In genomic region chr6:140660295-140660694, GRCh38 we compare ENCODE assay signal across 27 cellular contexts.
DNase-seq lines count a peak whose midpoint lies in the region; ATAC-seq, FAIRE-seq and TF ChIP-seq lines count a peak whose summit lies in the region.
"Had no signal": no experiment of that assay in that cellular context is flagged by ENCODE, and none has a peak within 500 bp of the region (broad histone marks: within the 10 kb centered on the region; RNA-seq: fewer than 3 reads in every experiment).

No MANE protein-coding gene starts in this region.

- H2AFZ ChIP-seq in OCI-LY1 (ENCODE audit: low read length) (peak overlapping the region; percentile 20; the same call in 1 of the 2 replicates), osteoblast (ENCODE audit: low read length) (peak overlapping the region; percentile 38), HepG2 (ENCODE audit: low read length) (no peak overlapping the region)
- H2AFZ ChIP-seq: parathyroid adenoma had no signal

- H3K4me2 ChIP-seq in OCI-LY1 (ENCODE audit: low read length) (peak overlapping the region; percentile 37; the same call in 1 of the 2 replicates), osteoblast (ENCODE audit: insufficient read depth, low read length) (peak overlapping the region; percentile 41), HepG2 (ENCODE audit: low read depth, low read length) (no peak overlapping the region)
- H3K4me2 ChIP-seq: KMS-11 had no signal

- CTCF ChIA-PET in CD8-positive, alpha-beta memory T cell (lab: Charles Lee), result no interaction called here
- CTCF ChIA-PET in HepG2 (lab: Yijun Ruan, JAX; ENCODE audit: low intra/inter-chr PET ratio, low total read pairs), result no interaction called here

- H3K9ac ChIP-seq in OCI-LY1 (ENCODE audit: low read length) (no peak overlapping the region), HepG2 (ENCODE audit: insufficient read depth, low read depth, low read length) (no peak overlapping the region)
- H3K9ac ChIP-seq: KMS-11, parathyroid adenoma had no signal

- in situ Hi-C loops in astrocyte of the spinal cord (cut with HindIII; ENCODE audit: low sequenced_read_pairs), result no loop called here
- in situ Hi-C loops in HepG2 (cut with HindIII; ENCODE audit: extremely low pct_ligation_motif_present, low pct_unique_long_range_greater_than_20kb), result no loop called here

- TF ChIP-seq RAD21 in HepG2 (CRISPR knock-in tag; IDR thresholded peaks at IDR 0.05), result no peak

- H3K9me3 ChIP-seq in OCI-LY1 (ENCODE audit: low read length), result no peaks in the 10 kb centered on the region
- H3K9me3 ChIP-seq in osteoblast (ENCODE audit: low read depth, low read length), result no peaks in the 10 kb centered on the region
- H3K9me3 ChIP-seq in CD8-positive, alpha-beta memory T cell (ENCODE audit: low read length), result no peaks in the 10 kb centered on the region
- peaks cover 5% of the 10 kb centered on the region; the same call in 1 of the 2 replicates for H3K9me3 ChIP-seq in HepG2 (ENCODE audit: low read length)
- H3K9me3 ChIP-seq: breast epithelium, lower lobe of right lung, tibial nerve had no signal

- H3K27ac ChIP-seq in OCI-LY1 (ENCODE audit: low read depth, low read length, poor library complexity, severe bottlenecking), result no peak overlapping the region
- H3K27ac ChIP-seq in osteoblast (ENCODE audit: low read depth, low read length), result peak overlapping the region; percentile 26
- no peak overlapping the region for H3K27ac ChIP-seq in CD8-positive, alpha-beta memory T cell (ENCODE audit: low read depth, low read length)
- no peak overlapping the region for H3K27ac ChIP-seq in HepG2 (ENCODE audit: extremely low read length, insufficient read depth, low read length)
- H3K27ac ChIP-seq: breast epithelium, KMS-11, lower lobe of right lung, parathyroid adenoma, tibial nerve had no signal

- H4K20me1 ChIP-seq in OCI-LY1 (ENCODE audit: insufficient read depth, low read length) (no peaks in the 10 kb centered on the region), osteoblast (ENCODE audit: insufficient read depth, low read length) (no peaks in the 10 kb centered on the region), HepG2 (ENCODE audit: insufficient read depth, low read length) (no peaks in the 10 kb centered on the region)

- TF ChIP-seq POLR2A in HepG2 (IDR thresholded peaks at IDR 0.05; ENCODE audit: insufficient read depth in 1 of 2, low read depth in 2 of 2, low read length in 2 of 2), result no peak

- BruUV-seq in HepG2 (replicated peaks; lab: Mats Ljungman, UMichigan), result no TSS peak

- no peaks in the 10 kb centered on the region for H3K27me3 Mint-ChIP-seq in CD8-positive, alpha-beta memory T cell
- no peaks in the 10 kb centered on the region for H3K27me3 Mint-ChIP-seq in activated naive CD8-positive, alpha-beta T cell treated with anti-CD3 and anti-CD28 coated beads, Interleukin-2, amount 50 U/mL, for 24 hours
- H3K27me3 Mint-ChIP-seq: stimulated activated naive CD8-positive, alpha-beta T cell treated with anti-CD3 and anti-CD28 coated beads, Interleukin-15, amount 100 ng/mL, for 72 hours had no signal

- H3K27me3 ChIP-seq in OCI-LY1 (ENCODE audit: insufficient read depth, low read length) (no peaks in the 10 kb centered on the region), osteoblast (ENCODE audit: insufficient read depth, low read length) (no peaks in the 10 kb centered on the region), HepG2 (ENCODE audit: control insufficient read depth in 1 of 2, insufficient read depth in 2 of 2, low read length in 2 of 2) (no peaks in the 10 kb centered on the region)
- no peaks in the 10 kb centered on the region for H3K27me3 ChIP-seq in CD8-positive, alpha-beta memory T cell (ENCODE audit: insufficient read depth, low read length, poor library complexity, severe bottlenecking)
- H3K27me3 ChIP-seq: breast epithelium, tibial nerve had no signal

- H3K27ac Mint-ChIP-seq in CD8-positive, alpha-beta memory T cell, result no peak overlapping the region
- no peak overlapping the region for H3K27ac Mint-ChIP-seq in activated naive CD8-positive, alpha-beta T cell treated with anti-CD3 and anti-CD28 coated beads, Interleukin-2, amount 50 U/mL, for 24 hours
- H3K27ac Mint-ChIP-seq: stimulated activated naive CD8-positive, alpha-beta T cell treated with anti-CD3 and anti-CD28 coated beads, Interleukin-15, amount 100 ng/mL, for 72 hours had no signal

- H3K9me3 Mint-ChIP-seq in CD8-positive, alpha-beta memory T cell, result no peaks in the 10 kb centered on the region
- no peaks in the 10 kb centered on the region for H3K9me3 Mint-ChIP-seq in activated naive CD8-positive, alpha-beta T cell treated with anti-CD3 and anti-CD28 coated beads, Interleukin-2, amount 50 U/mL, for 24 hours
- H3K9me3 Mint-ChIP-seq: stimulated activated naive CD8-positive, alpha-beta T cell treated with anti-CD3 and anti-CD28 coated beads, Interleukin-15, amount 100 ng/mL, for 72 hours had no signal

- 2% methylated on average over 2 of the region's 2 CpGs for whole genome bisulfite sequencing in HepG2 (ENCODE audit: low lambda C conversion rate)

- intact Hi-C loops in HepG2 (cut with micrococcal nuclease; ENCODE audit: unreplicated experiment), result no loop called here

- H3K36me3 Mint-ChIP-seq in CD8-positive, alpha-beta memory T cell, result no peaks in the 10 kb centered on the region
- H3K36me3 Mint-ChIP-seq in activated naive CD8-positive, alpha-beta T cell treated with anti-CD3 and anti-CD28 coated beads, Interleukin-2, amount 50 U/mL, for 24 hours (ENCODE audit: low read depth), result no peaks in the 10 kb centered on the region

- no peak for ATAC-seq in activated naive CD8-positive, alpha-beta T cell treated with anti-CD3 and anti-CD28 coated beads, Interleukin-2, amount 50 U/mL, for 24 hours
- ATAC-seq in HepG2, result no peak
- ATAC-seq: lower lobe of right lung; sciatic nerve; stimulated activated naive CD8-positive, alpha-beta T cell treated with anti-CD3 and anti-CD28 coated beads, Interleukin-15, amount 100 ng/mL, for 72 hours had no signal

- H3K4me3 ChIP-seq in OCI-LY1 (ENCODE audit: low read depth, low read length, poor library complexity, severe bottlenecking) (no peak overlapping the region), astrocyte of the spinal cord (ENCODE audit: low read depth, low read length) (no peak overlapping the region), osteoblast (ENCODE audit: insufficient read depth, low read length) (no peak overlapping the region), HepG2 (replicated peaks in 1 of 3; ENCODE audit: insufficient read depth in 1 of 3, low read depth in 2 of 3, low read length in 3 of 3) (no peak overlapping the region)
- no peak overlapping the region for H3K4me3 ChIP-seq in CD8-positive, alpha-beta memory T cell (ENCODE audit: low read length)
- H3K4me3 ChIP-seq: breast epithelium, lower lobe of right lung, tibial nerve had no signal

- DNase-seq in GM04503 (ENCODE audit: low read depth) (peak; percentile 32), astrocyte of the spinal cord (ENCODE audit: low read depth, low spot score) (peak; percentile 22), osteoblast (ENCODE audit: insufficient read length, low spot score, missing footprints) (no peak), NCI-H345 (lab: John Stamatoyannopoulos, UW) (no peak), HepG2 (ENCODE audit: low spot score) (no peak)
- DNase-seq in CD8-positive, alpha-beta memory T cell, result no peak
- no peak for DNase-seq in activated naive CD8-positive, alpha-beta T cell treated with anti-CD3 and anti-CD28 coated beads, Interleukin-2, amount 50 U/mL, for 24 hours
- DNase-seq: activated CD4-positive, CD25-positive, alpha-beta regulatory T cell treated with anti-CD3 and anti-CD28 coated beads, Interleukin-2, amount 50 U/mL, for 72 hours; activated gamma-delta T cell; activated T-cell treated with anti-CD3 and anti-CD28 coated beads, Interleukin-2, amount 50 U/mL, for 1 hour; DMS153; effector memory CD4-positive, alpha-beta T cell; erythroblast; glutamatergic neuron; GOT3; kidney glomerular epithelial cell; lower lobe of right lung; NCI-H2029; SIG-M5; stimulated activated naive CD8-positive, alpha-beta T cell treated with anti-CD3 and anti-CD28 coated beads, Interleukin-15, amount 100 ng/mL, for 72 hours; T-helper 1 cell had no signal

- no peaks in the 10 kb centered on the region; the same call in 1 of the 2 replicates for H3K9me2 ChIP-seq in OCI-LY1 (ENCODE audit: low read depth, low read length)

- no peaks in the 10 kb centered on the region for H3K4me1 Mint-ChIP-seq in CD8-positive, alpha-beta memory T cell
- no peaks in the 10 kb centered on the region for H3K4me1 Mint-ChIP-seq in activated naive CD8-positive, alpha-beta T cell treated with anti-CD3 and anti-CD28 coated beads, Interleukin-2, amount 50 U/mL, for 24 hours
- H3K4me1 Mint-ChIP-seq: stimulated activated naive CD8-positive, alpha-beta T cell treated with anti-CD3 and anti-CD28 coated beads, Interleukin-15, amount 100 ng/mL, for 72 hours had no signal

- H3K4me3 Mint-ChIP-seq in CD8-positive, alpha-beta memory T cell, result no peak overlapping the region
- no peak overlapping the region for H3K4me3 Mint-ChIP-seq in activated naive CD8-positive, alpha-beta T cell treated with anti-CD3 and anti-CD28 coated beads, Interleukin-2, amount 50 U/mL, for 24 hours
- H3K4me3 Mint-ChIP-seq: stimulated activated naive CD8-positive, alpha-beta T cell treated with anti-CD3 and anti-CD28 coated beads, Interleukin-15, amount 100 ng/mL, for 72 hours had no signal

- TF ChIP-seq CTCF in OCI-LY1 (IDR thresholded peaks at IDR 0.05; ENCODE audit: low read length), result no peak
- TF ChIP-seq CTCF in astrocyte of the spinal cord (IDR thresholded peaks at IDR 0.05; ENCODE audit: low read depth, low read length), result no peak
- TF ChIP-seq CTCF in osteoblast (IDR thresholded peaks at IDR 0.05; ENCODE audit: extremely low read depth, low read depth, low read length), result no peak
- no peak for TF ChIP-seq CTCF in HepG2 (CRISPR knock-in tag; IDR thresholded peaks at IDR 0.05)

- no peaks in the 10 kb centered on the region for H3F3A ChIP-seq in OCI-LY1 (ENCODE audit: insufficient read depth, low read length)

- no peak for FAIRE-seq in HepG2 (lab: Jason Lieb, UNC)

- H3K4me1 ChIP-seq in OCI-LY1 (ENCODE audit: insufficient read depth, low read length, severe bottlenecking) (peaks cover 21% of the 10 kb centered on the region), osteoblast (ENCODE audit: insufficient read depth, low read length) (peaks cover 10% of the 10 kb centered on the region), HepG2 (ENCODE audit: insufficient read depth, low read length) (no peaks in the 10 kb centered on the region)
- H3K4me1 ChIP-seq in CD8-positive, alpha-beta memory T cell (ENCODE audit: insufficient read depth, low read length), result no peaks in the 10 kb centered on the region
- H3K4me1 ChIP-seq: breast epithelium, lower lobe of right lung, parathyroid adenoma, tibial nerve had no signal

- no peaks in the 10 kb centered on the region for H3K36me3 ChIP-seq in OCI-LY1 (ENCODE audit: insufficient read depth, low read length)
- no peaks in the 10 kb centered on the region for H3K36me3 ChIP-seq in osteoblast (ENCODE audit: insufficient read depth, low read length)
- H3K36me3 ChIP-seq in CD8-positive, alpha-beta memory T cell (ENCODE audit: insufficient read depth, low read length), result no peaks in the 10 kb centered on the region
- no peaks in the 10 kb centered on the region for H3K36me3 ChIP-seq in HepG2 (replicated peaks in 1 of 2; ENCODE audit: control insufficient read depth in 1 of 2, insufficient read depth in 2 of 2, low read length in 2 of 2)
- H3K36me3 ChIP-seq: breast epithelium, lower lobe of right lung, tibial nerve had no signal

- TF ChIP-seq EP300 in HepG2 (IDR thresholded peaks at IDR 0.05; ENCODE audit: low read depth in 2 of 2, low read length in 2 of 2) (no peak), HepG2 (CRISPR knock-in tag; IDR thresholded peaks at IDR 0.05; ENCODE audit: borderline replicate concordance) (no peak)

- H3K79me2 ChIP-seq in OCI-LY1 (ENCODE audit: insufficient read depth, low read length) (no peaks in the 10 kb centered on the region), osteoblast (ENCODE audit: insufficient read depth, low read length) (no peaks in the 10 kb centered on the region), HepG2 (ENCODE audit: insufficient read depth, low read length) (no peaks in the 10 kb centered on the region)
- H3K79me2 ChIP-seq: parathyroid adenoma had no signal

- POLR2A ChIA-PET in CD8-positive, alpha-beta memory T cell (lab: Charles Lee), result no interaction called here
- POLR2A ChIA-PET in HepG2 (lab: Yijun Ruan, JAX), result no interaction called here

Comparison
In these comparisons a context has a peak if more than half of its experiments do, and no peak if none do; other contexts are left out.
1. DNase-seq: peak in GM04503 (single experiment) and astrocyte of the spinal cord (single experiment); none in osteoblast (single experiment), CD8-positive, alpha-beta memory T cell (0 of 5), NCI-H345 (single experiment), activated naive CD8-positive, alpha-beta T cell treated with anti-CD3 and anti-CD28 coated beads, Interleukin-2, amount 50 U/mL, for 24 hours (single experiment) and HepG2 (single experiment).